Comparison of ENCODE assay signal across 11 cellular contexts in the genomic region with DNA sequence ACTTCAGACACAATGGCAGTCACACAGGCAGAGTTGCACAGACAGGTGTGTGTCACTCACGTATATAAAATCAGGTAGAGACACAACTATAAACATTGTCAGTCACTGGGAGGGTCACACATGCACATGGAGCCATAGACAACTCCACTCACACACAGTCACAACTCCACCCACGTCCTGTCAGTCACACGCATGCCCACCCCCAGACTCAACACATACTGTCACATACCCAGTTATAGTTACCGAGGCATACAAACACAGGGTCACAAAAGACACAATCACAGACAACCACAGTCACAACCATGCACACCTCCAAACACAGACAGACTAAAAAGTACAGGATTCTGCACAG. TPM values are rescaled to one million over a fixed set of nuclear protein-coding genes. Genes with fewer than 3 reads are reported as not detected.
A peak's percentile ranks its signal among the peaks of the same experiment; 100 is the strongest.
DNase-seq lines count a peak whose midpoint lies in the region; ATAC-seq and TF ChIP-seq lines count a peak whose summit lies in the region.
"Had no signal": no experiment of that assay in that cellular context is flagged by ENCODE, and none has a peak within 500 bp of the region (broad histone marks: within the 10 kb centered on the region; RNA-seq: fewer than 3 reads in every experiment).

No MANE protein-coding gene starts in this region.

- peak overlapping the region in 1 of 2 experiments; percentile 60; a peak in 1 of 4 replicates for H4K8ac ChIP-seq in IMR-90 (ENCODE audit: low read depth in 2 of 2, low read length in 2 of 2)
- H4K8ac ChIP-seq in mesenchymal stem cell (ENCODE audit: low read length): no peak overlapping the region

- no peaks in the 10 kb centered on the region for H3K27me3 ChIP-seq in IMR-90 (ENCODE audit: control insufficient read depth, insufficient read depth, low read length)
- H3K27me3 ChIP-seq in mesenchymal stem cell (ENCODE audit: control insufficient read depth in 1 of 2, insufficient read depth in 1 of 2, low read length in 2 of 2): no peaks in the 10 kb centered on the region
- H3K27me3 ChIP-seq: body of pancreas, right lobe of liver had no signal

- H3K9ac ChIP-seq in IMR-90 (ENCODE audit: low read depth, low read length) (peak overlapping the region; percentile 99), mesenchymal stem cell (ENCODE audit: low read length) (peak overlapping the region; percentile 94)

- H3K4me2 ChIP-seq in IMR-90 (ENCODE audit: low read depth, low read length) (peak overlapping the region; percentile 98), mesenchymal stem cell (ENCODE audit: low read length, poor library complexity, severe bottlenecking) (peak overlapping the region; percentile 95)

- 39% methylated on average over 3 of the region's 4 CpGs; no CpG with 5 or more reads in 1 of the 2 experiments for WGBS in IMR-90 (ENCODE audit: extremely low coverage in 2 of 2, insufficient read length in 1 of 2), 2 experiments
- 82% methylated on average over 4 of the region's 4 CpGs for WGBS in mesenchymal stem cell
- WGBS in urinary bladder: 36% methylated on average over 4 of the region's 4 CpGs

- no peak for TF ChIP-seq CTCF in IMR-90 (conservative IDR thresholded peaks at IDR 0.05; ENCODE audit: low read depth, low read length)
- TF ChIP-seq CTCF in choroid plexus epithelial cell (conservative IDR thresholded peaks at IDR 0.05; ENCODE audit: low read depth, low read length): no peak

- H3K27ac ChIP-seq in IMR-90 (ENCODE audit: insufficient read depth, low read length) (peak overlapping the region; percentile 89; the same call in 1 of the 2 replicates), mesenchymal stem cell (ENCODE audit: low read length, poor library complexity, severe bottlenecking) (no peak overlapping the region), urinary bladder (ENCODE audit: low read depth) (no peak overlapping the region)
- H3K27ac ChIP-seq: right lobe of liver had no signal

- in situ Hi-C loops in IMR-90 (cut with MboI; ENCODE audit: low sequenced_read_pairs): no loop called here

- H4K5ac ChIP-seq in IMR-90 (ENCODE audit: low read depth, low read length): 0 out of 2 replicates have a peak overlapping the region, but pooled peaks have one; percentile 8

- no TSS peak for BruUV-seq in IMR-90 (replicated peaks; lab: Mats Ljungman, UMichigan)

- H3K56ac ChIP-seq in IMR-90 (ENCODE audit: extremely low read depth, insufficient read depth, low read length): 0 out of 2 replicates have a peak overlapping the region, but pooled peaks have one; percentile 24

- H3K36me3 ChIP-seq in IMR-90 (ENCODE audit: control insufficient read depth, insufficient read depth, low read length) (peaks cover 37% of the 10 kb centered on the region), mesenchymal stem cell (ENCODE audit: control insufficient read depth in 1 of 2, insufficient read depth in 2 of 2, low read depth in 1 of 2, low read length in 2 of 2) (peaks cover 34 to 60% of the 10 kb centered on the region in 2 experiments), urinary bladder (ENCODE audit: insufficient read depth) (no peaks in the 10 kb centered on the region)

- DNase-seq in IMR-90 (no peak), choroid plexus epithelial cell (ENCODE audit: low read depth) (no peak), mesenchymal stem cell (no peak), RKO (ENCODE audit: low spot score) (no peak), dedifferentiated amniotic fluid mesenchymal stem cell (ENCODE audit: extremely low spot score) (no peak)
- DNase-seq in activated CD4-positive, alpha-beta T cell treated with anti-CD3 and anti-CD28 coated beads for 48 hours: no peak
- DNase-seq: NCI-H1092, right lobe of liver had no signal

- no peak overlapping the region for H2BK20ac ChIP-seq in IMR-90 (ENCODE audit: low read depth, low read length)

- H2BK15ac ChIP-seq in IMR-90 (ENCODE audit: low read depth, low read length) (no peak overlapping the region), mesenchymal stem cell (ENCODE audit: low read depth, poor library complexity, severe bottlenecking) (no peak overlapping the region)

- peak overlapping the region; percentile 99; the same call in 1 of the 2 replicates for H4K91ac ChIP-seq in IMR-90 (ENCODE audit: insufficient read depth, low read depth, low read length)
- no peak overlapping the region for H4K91ac ChIP-seq in mesenchymal stem cell (ENCODE audit: low read length)

- H2AK9ac ChIP-seq in IMR-90 (replicated peaks; ENCODE audit: low read depth, low read length, poor library complexity): peak overlapping the region; percentile 100

- H3K14ac ChIP-seq in IMR-90 (replicated peaks; ENCODE audit: low read depth, low read length) (peak overlapping the region; percentile 99), mesenchymal stem cell (ENCODE audit: low read length in 2 of 2) (peak overlapping the region in 1 of 2 experiments; percentile 99)

- no peak for TF ChIP-seq RAD21 in IMR-90 (IDR thresholded peaks at IDR 0.05; ENCODE audit: low read length)

- H3K4me1 ChIP-seq in IMR-90 (ENCODE audit: control insufficient read depth, insufficient read depth, low read length) (peaks cover 17% of the 10 kb centered on the region), mesenchymal stem cell (ENCODE audit: control insufficient read depth, insufficient read depth, low read depth, low read length) (peaks cover 26% of the 10 kb centered on the region), urinary bladder (ENCODE audit: insufficient read depth) (no peaks in the 10 kb centered on the region)

- no peaks in the 10 kb centered on the region for H3K9me3 ChIP-seq in IMR-90 (ENCODE audit: control insufficient read depth, insufficient read depth, low read length)
- H3K9me3 ChIP-seq in mesenchymal stem cell (ENCODE audit: control insufficient read depth, low read length): no peaks in the 10 kb centered on the region
- H3K9me3 ChIP-seq: body of pancreas, right lobe of liver had no signal

- intact Hi-C loops in IMR-90 (cut with micrococcal nuclease): no loop called here

- H2AFZ ChIP-seq in IMR-90 (replicated peaks; ENCODE audit: low read length, poor library complexity) (no peak overlapping the region), mesenchymal stem cell (ENCODE audit: low read depth, low read length) (no peak overlapping the region)

- TF ChIP-seq POLR2A in IMR-90 (IDR thresholded peaks at IDR 0.05; ENCODE audit: low read depth, low read length): no peak

- H3K4me3 ChIP-seq in IMR-90 (ENCODE audit: insufficient read depth, low read depth, low read length) (peak overlapping the region; percentile 95), choroid plexus epithelial cell (ENCODE audit: low read depth, low read length) (peak overlapping the region; percentile 82), mesenchymal stem cell (ENCODE audit: insufficient read depth in 1 of 2, low read depth in 1 of 2, low read length in 2 of 2) (peak overlapping the region in 1 of 2 experiments; percentile 84), urinary bladder (ENCODE audit: low read depth, low read length) (peak overlapping the region; percentile 75)
- H3K4me3 ChIP-seq: body of pancreas had no signal

- H3K79me1 ChIP-seq in IMR-90 (ENCODE audit: low read depth in 1 of 2, low read length in 2 of 2): peaks cover 26 to 59% of the 10 kb centered on the region in 2 experiments
- peaks cover 18% of the 10 kb centered on the region for H3K79me1 ChIP-seq in mesenchymal stem cell (replicated peaks; ENCODE audit: low read length, poor library complexity, severe bottlenecking)

- peak overlapping the region; percentile 100 for H3K23ac ChIP-seq in IMR-90 (ENCODE audit: low read depth, low read length)
- H3K23ac ChIP-seq in mesenchymal stem cell (ENCODE audit: low read length in 2 of 2): peak overlapping the region in 1 of 2 experiments; percentile 84

- dilution Hi-C loops in IMR-90 (cut with HindIII; ENCODE audit: low sequenced_read_pairs, unreplicated experiment): no loop called here

- peaks cover 38% of the 10 kb centered on the region for H4K20me1 ChIP-seq in IMR-90 (ENCODE audit: insufficient read depth, low read length)

- H3K9me1 ChIP-seq in IMR-90 (ENCODE audit: insufficient read depth, low read length): peaks cover 33% of the 10 kb centered on the region

- no peak overlapping the region; the same call in 1 of the 2 replicates for H3K18ac ChIP-seq in IMR-90 (ENCODE audit: low read depth, low read length)
- no peak overlapping the region for H3K18ac ChIP-seq in mesenchymal stem cell (ENCODE audit: low read depth in 1 of 2, low read length in 2 of 2)

- peak overlapping the region; percentile 68 for H2BK5ac ChIP-seq in IMR-90 (ENCODE audit: low read depth, low read length, poor library complexity, severe bottlenecking)
- H2BK5ac ChIP-seq in mesenchymal stem cell (ENCODE audit: low read depth, low read length, poor library complexity, severe bottlenecking): no peak overlapping the region

- peak overlapping the region; percentile 84 for H2BK120ac ChIP-seq in IMR-90 (ENCODE audit: low read depth, low read length)
- H2BK120ac ChIP-seq in mesenchymal stem cell (ENCODE audit: low read depth, low read length): no peak overlapping the region

- peak overlapping the region in 1 of 2 experiments; percentile 18 for H2BK12ac ChIP-seq in mesenchymal stem cell (ENCODE audit: low read length in 2 of 2)

- H3K4ac ChIP-seq in IMR-90 (ENCODE audit: low read depth, low read length): peak overlapping the region; percentile 99
- H3K4ac ChIP-seq in mesenchymal stem cell (ENCODE audit: low read depth in 1 of 2, low read length in 2 of 2): no peak overlapping the region

- CTCF ChIA-PET in IMR-90 (lab: Yijun Ruan, JAX): no interaction called here

- H2AK5ac ChIP-seq in IMR-90 (ENCODE audit: low read depth, low read length): peak overlapping the region; percentile 100
- no peak overlapping the region for H2AK5ac ChIP-seq in mesenchymal stem cell (ENCODE audit: low read length, severe bottlenecking)

- POLR2A ChIA-PET in IMR-90 (lab: Charles Lee; ENCODE audit: unreplicated experiment): no interaction called here

- ATAC-seq in IMR-90 (ENCODE audit: low read depth): no peak
- ATAC-seq: activated CD8-positive, alpha-beta T cell treated with anti-CD3 and anti-CD28 coated beads for 36 hours; body of pancreas; right lobe of liver had no signal

RNA-seq across cellular contexts. Expression of gene NUMBL, which starts 1.5 kb away (rescaled TPM):
- total RNA-seq in IMR-90 (2012; rRNA removed) (6.3 and 6.9 TPM in 2 replicates), urinary bladder (22.8 TPM)
- polyA plus RNA-seq in IMR-90 (2012; rRNA removed) (29.0 and 29.8 TPM in 2 replicates), urinary bladder (63.3 TPM)
- 45.8 and 88.1 TPM in 2 replicates for polyA plus RNA-seq in IMR-90 (2012; cell fraction: cytosol; rRNA removed)
- 107 and 168 TPM in 2 replicates for polyA plus RNA-seq in IMR-90 (2012; cell fraction: nucleus; rRNA removed; ENCODE audit: low replicate concordance)
- 35.4 TPM for polyA plus RNA-seq in mesenchymal stem cell (2013, experiment 1 of 2)
- polyA plus RNA-seq in mesenchymal stem cell (2013, experiment 2 of 2): 35.3 TPM

RNA-seq across cellular contexts. Expression of gene COQ8B, which starts 27.7 kb away (rescaled TPM):
- total RNA-seq in IMR-90 (2012; rRNA removed) (14.2 and 14.9 TPM in 2 replicates), urinary bladder (24.4 TPM)
- polyA plus RNA-seq in IMR-90 (2012; rRNA removed) (23.2 and 23.5 TPM in 2 replicates), urinary bladder (51.6 TPM)
- polyA plus RNA-seq in IMR-90 (2012; cell fraction: cytosol; rRNA removed): 12.9 and 22.5 TPM in 2 replicates
- polyA plus RNA-seq in IMR-90 (2012; cell fraction: nucleus; rRNA removed; ENCODE audit: low replicate concordance): 64.0 and 115 TPM in 2 replicates
- 12.5 TPM for polyA plus RNA-seq in mesenchymal stem cell (2013, experiment 1 of 2)
- polyA plus RNA-seq in mesenchymal stem cell (2013, experiment 2 of 2): 12.4 TPM

RNA-seq across cellular contexts. Expression of gene ITPKC, which starts 27.9 kb away (rescaled TPM):
- 7.7 and 8.6 TPM in 2 replicates for total RNA-seq in IMR-90 (2012; rRNA removed)
- 8.6 and 9.4 TPM in 2 replicates for polyA plus RNA-seq in IMR-90 (2012; rRNA removed)
- 6.5 and 8.3 TPM in 2 replicates for polyA plus RNA-seq in IMR-90 (2012; cell fraction: cytosol; rRNA removed)
- polyA plus RNA-seq in IMR-90 (2012; cell fraction: nucleus; rRNA removed; ENCODE audit: low replicate concordance): 6.8 and 11.6 TPM in 2 replicates
- polyA plus RNA-seq in mesenchymal stem cell (2013, experiment 1 of 2): 8.5 TPM
- 8.0 TPM for polyA plus RNA-seq in mesenchymal stem cell (2013, experiment 2 of 2)
- 9.3 TPM for total RNA-seq in urinary bladder
- 36.4 TPM for polyA plus RNA-seq in urinary bladder
